In genomic region chr22:40009231-40009769, GRCh38 we compare ENCODE assay signal across 9 cellular contexts. TPM values are rescaled to one million over a fixed set of nuclear protein-coding genes. Genes with fewer than 3 reads are reported as not detected.
DNase-seq lines count a peak whose midpoint lies in the region; ATAC-seq and TF ChIP-seq lines count a peak whose summit lies in the region.
"Had no signal": no experiment of that assay in that cellular context is flagged by ENCODE, and none has a peak within 500 bp of the region (broad histone marks: within the 10 kb centered on the region; RNA-seq: fewer than 3 reads in every experiment).

No MANE protein-coding gene starts in this region.

- H3K36me3 Mint-ChIP-seq in neural progenitor cell = no peaks in the 10 kb centered on the region

- H3K9ac ChIP-seq in HUES6 (ENCODE audit: low read length) (peak overlapping the region; percentile 39), colonic mucosa (ENCODE audit: low read depth in 2 of 2, low read length in 2 of 2) (no peak overlapping the region), neural progenitor cell (no peak overlapping the region)

- H3K4me3 ChIP-seq in HUES6 (ENCODE audit: low read depth, low read length) = peak overlapping the region; percentile 6; the same call in 1 of the 2 replicates
- no peak overlapping the region for H3K4me3 ChIP-seq in colonic mucosa
- peak overlapping the region; percentile 14 for H3K4me3 ChIP-seq in neural progenitor cell
- no peak overlapping the region for H3K4me3 ChIP-seq in BE2C (ENCODE audit: low read depth, low read length)

- H3K27ac Mint-ChIP-seq in neural progenitor cell = peak overlapping the region; percentile 13
- H3K27ac Mint-ChIP-seq: naive B cell had no signal

- H3K4me1 Mint-ChIP-seq in neural progenitor cell = peaks cover 58% of the 10 kb centered on the region

- H3K4me3 Mint-ChIP-seq in neural progenitor cell = no peak overlapping the region

- no peak overlapping the region for H3K27ac ChIP-seq in HUES6 (ENCODE audit: low read depth, low read length)
- H3K27ac ChIP-seq in colonic mucosa = no peak overlapping the region
- H3K27ac ChIP-seq in neural progenitor cell = no peak overlapping the region

- H2AFZ ChIP-seq in neural progenitor cell (replicated peaks) = no peak overlapping the region

- TF ChIP-seq CTCF in colonic mucosa (IDR thresholded peaks at IDR 0.05) (no peak), neural progenitor cell (IDR thresholded peaks at IDR 0.05) (no peak), BE2C (IDR thresholded peaks at IDR 0.05; ENCODE audit: low read depth, low read length) (no peak)

- H3K9me3 Mint-ChIP-seq in neural progenitor cell = no peaks in the 10 kb centered on the region
- H3K9me3 Mint-ChIP-seq: naive B cell had no signal

- intact Hi-C loops in colonic mucosa (cut with DNase I) = no loop called here

- peaks cover 32% of the 10 kb centered on the region for H3K4me1 ChIP-seq in HUES6 (ENCODE audit: control insufficient read depth, insufficient read depth, low read length)
- H3K4me1 ChIP-seq in colonic mucosa = no peaks in the 10 kb centered on the region
- peaks cover 29% of the 10 kb centered on the region for H3K4me1 ChIP-seq in neural progenitor cell
- H3K4me1 ChIP-seq in BE2C = peaks cover 6% of the 10 kb centered on the region

- no peak for ATAC-seq in GM19328 (IDR thresholded peaks at IDR 0.05; ENCODE audit: unreplicated experiment)

- H3K9me3 ChIP-seq in HUES6 (ENCODE audit: control insufficient read depth, insufficient read depth, low read depth, low read length) (no peaks in the 10 kb centered on the region), colonic mucosa (no peaks in the 10 kb centered on the region), neural progenitor cell (ENCODE audit: low read depth) (no peaks in the 10 kb centered on the region), BE2C (no peaks in the 10 kb centered on the region)

- H3K4me2 ChIP-seq in neural progenitor cell = peak overlapping the region; percentile 72

- peaks cover 4% of the 10 kb centered on the region for H4K20me1 ChIP-seq in neural progenitor cell (ENCODE audit: low read depth)

- H3K36me3 ChIP-seq in HUES6 (ENCODE audit: control insufficient read depth, insufficient read depth, low read length) (peaks cover 3% of the 10 kb centered on the region; the same call in 1 of the 2 replicates), colonic mucosa (no peaks in the 10 kb centered on the region), neural progenitor cell (no peaks in the 10 kb centered on the region), BE2C (no peaks in the 10 kb centered on the region)

- H3K27me3 Mint-ChIP-seq in neural progenitor cell (ENCODE audit: insufficient read depth, low read depth) = peaks cover 24% of the 10 kb centered on the region

- no peaks in the 10 kb centered on the region for H3K79me2 ChIP-seq in neural progenitor cell (ENCODE audit: low read depth)

- H3F3A ChIP-seq in neural progenitor cell (ENCODE audit: low read depth) = peaks cover 25% of the 10 kb centered on the region

- H3K27me3 ChIP-seq in HUES6 (ENCODE audit: control insufficient read depth, insufficient read depth, low read length) (no peaks in the 10 kb centered on the region), colonic mucosa (no peaks in the 10 kb centered on the region), neural progenitor cell (peaks cover 17% of the 10 kb centered on the region), BE2C (no peaks in the 10 kb centered on the region)

- peak; percentile 87 for DNase-seq in NCI-H82 (lab: John Stamatoyannopoulos, UW)
- peak; percentile 59 for DNase-seq in colonic mucosa
- DNase-seq in neural progenitor cell (ENCODE audit: low spot score) = peak; percentile 92
- DNase-seq in activated CD8-positive, alpha-beta memory T cell treated with anti-CD3 and anti-CD28 coated beads, Interleukin-2, amount 50 U/mL, for 4 hours = no peak
- DNase-seq in BE2C = no peak
- DNase-seq: KG1, naive B cell had no signal

RNA-seq across cellular contexts. Expression of gene FAM83F, which starts 14.5 kb away (rescaled TPM):
- total RNA-seq in colonic mucosa (10 to 100 TPM; 38.3 to 40.6 TPM), neural progenitor cell (ENCODE audit: low replicate concordance) (0.09 and 0.56 TPM in 2 replicates)
- polyA plus RNA-seq in BE2C (2012; ENCODE audit: insufficient read depth, insufficient read length, low read depth) = not detected

RNA-seq across cellular contexts. Expression of gene TMA7B, which starts 49.1 kb away (rescaled TPM):
- total RNA-seq in colonic mucosa (under 1 TPM in 1 of 2 donors, not detected in 1; 0.20 TPM), neural progenitor cell (ENCODE audit: low replicate concordance) (not detected in 2 replicates)
- polyA plus RNA-seq in BE2C (2012; ENCODE audit: insufficient read depth, insufficient read length, low read depth) = not detected

Comparison
In these comparisons a context has a peak if more than half of its experiments do, and no peak if none do; other contexts are left out.
1. H3K4me3 ChIP-seq: peak in HUES6 (single experiment) and neural progenitor cell (single experiment); none in colonic mucosa (single experiment) and BE2C (single experiment).
2. DNase-seq: peak in NCI-H82 (single experiment), colonic mucosa (single experiment) and neural progenitor cell (single experiment); none in activated CD8-positive, alpha-beta memory T cell treated with anti-CD3 and anti-CD28 coated beads, Interleukin-2, amount 50 U/mL, for 4 hours (single experiment) and BE2C (single experiment).
3. RNA of gene FAM83F, which starts 14.5 kb away (total RNA-seq): 38.3 to 40.6 TPM in colonic mucosa; 0.09 to 0.56 TPM in neural progenitor cell; every median in the first group is over 10 times any median in the second.